In the genomic region with DNA sequence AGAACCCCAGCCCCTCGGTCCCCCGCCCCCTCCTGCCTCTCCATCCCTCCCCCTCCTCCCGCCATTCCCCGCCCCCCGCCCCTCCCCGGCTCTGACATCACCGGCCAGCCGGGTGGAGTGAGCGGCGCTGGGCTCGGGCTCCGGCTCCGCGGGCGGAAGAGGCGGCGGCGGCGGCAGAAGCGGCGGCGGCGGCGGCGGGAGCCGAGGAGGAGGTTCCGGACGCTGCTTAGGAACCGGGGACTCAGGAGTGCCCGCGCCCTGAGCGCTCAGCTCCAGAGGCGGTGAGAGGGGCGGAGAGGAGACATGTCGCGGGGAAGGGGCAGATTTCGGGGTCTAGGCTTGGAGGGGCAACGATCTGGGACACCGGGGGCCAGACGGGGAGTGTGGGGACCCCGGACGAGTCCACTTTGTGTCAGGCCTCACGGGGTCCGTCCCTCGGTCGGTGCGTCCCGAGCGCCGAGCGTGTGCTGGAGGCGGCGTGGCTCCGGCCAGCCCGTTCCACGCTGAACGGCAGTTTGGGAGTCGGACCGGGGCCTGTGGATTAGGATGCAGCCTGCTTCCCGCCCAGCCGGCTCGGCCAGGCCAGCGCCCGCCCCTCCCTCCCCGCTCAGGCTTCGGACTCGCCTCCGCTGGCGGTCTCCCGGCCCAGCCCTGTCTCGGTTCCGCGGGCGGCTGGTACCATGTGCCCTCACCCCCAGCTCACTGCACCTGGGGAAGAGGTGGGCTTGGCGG, we compare ENCODE assay signal across 8 cellular contexts. TPM values are rescaled to one million over a fixed set of nuclear protein-coding genes. Genes with fewer than 3 reads are reported as not detected.
DNase-seq lines count a peak whose midpoint lies in the region; ATAC-seq and TF ChIP-seq lines count a peak whose summit lies in the region.

A gene with protein sequence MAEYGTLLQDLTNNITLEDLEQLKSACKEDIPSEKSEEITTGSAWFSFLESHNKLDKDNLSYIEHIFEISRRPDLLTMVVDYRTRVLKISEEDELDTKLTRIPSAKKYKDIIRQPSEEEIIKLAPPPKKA (plus strand): TSS at position 143 of the 732 bp plus-strand sequence. CDS start 6,161 bp downstream, outside the sequence.

- H3K4me3 ChIP-seq in GM06990 (replicated peaks; ENCODE audit: low read depth, low read length) (peak within 1 kb of the TSS; percentile 99), liver (ENCODE audit: low read depth in 1 of 3, low read length in 3 of 3) (peak within 1 kb of the TSS; percentile 74 to 94 (median 83))

- H3K27ac ChIP-seq in liver (ENCODE audit: low read depth in 1 of 2, low read length in 2 of 2) = peak within 1 kb of the TSS; percentile 88 to 89

- H3K9me3 ChIP-seq in liver (ENCODE audit: control insufficient read depth in 4 of 4, low read length in 3 of 4) = no peaks in the 10 kb centered on the region

- WGBS in liver = 1% methylated on average over 75 of the region's 75 CpGs

- CTCF ChIA-PET in HEK293T (lab: Yijun Ruan, JAX) = interaction anchor here (0.7 to 1.6 kb wide), 3 partner anchors 12 to 104 kb away, joined by 4 to 5 read pairs (median 5); no protein-coding TSS in a partner anchor

- POLR2A ChIA-PET in HEK293T (lab: Yijun Ruan, JAX) = interaction anchor here (1.1 to 1.7 kb wide), 2 partner anchors 12 to 14 kb away, joined by 3 to 7 read pairs; no protein-coding TSS in a partner anchor

- peak within 1 kb of the TSS; percentile 76 to 83 for H3K9ac ChIP-seq in liver (ENCODE audit: low read depth in 1 of 2, low read length in 2 of 2)

- H3K36me3 ChIP-seq in GM06990 (ENCODE audit: control insufficient read depth, insufficient read depth, low read length) (peaks cover 21% of the 10 kb centered on the region), liver (ENCODE audit: control insufficient read depth in 4 of 4, insufficient read depth in 3 of 4, low read depth in 1 of 4, low read length in 3 of 4) (peaks cover 0 to 2% (median 0%) of the 10 kb centered on the region in 4 donors)

- peak; percentile 68 for DNase-seq in GM06990 (ENCODE audit: extremely low read depth, insufficient read length)
- peak; percentile 91 for DNase-seq in HEK293T (ENCODE audit: extremely low spot score)
- DNase-seq in NCI-H2196 (lab: John Stamatoyannopoulos, UW; ENCODE audit: unreplicated experiment) = peak; percentile 61
- DNase-seq in activated CD4-positive, alpha-beta T cell treated with anti-CD3 and anti-CD28 coated beads, Interleukin-2, amount 50 U/mL, for 24 hours (ENCODE audit: low read depth in 1 of 2, low spot score in 1 of 2) = peak; percentile 40 to 63
- DNase-seq in dermis blood vessel endothelial cell = peak; percentile 75
- DNase-seq in stimulated activated CD4-positive, alpha-beta T cell treated with anti-CD3 and anti-CD28 coated beads, Interleukin-4, amount 100 ng/mL, for 1 hour = peak; percentile 74

- no peak for TF ChIP-seq RAD21 in liver (IDR thresholded peaks at IDR 0.05)

- no peak for ATAC-seq in HG03565 (IDR thresholded peaks at IDR 0.05; ENCODE audit: unreplicated experiment)

- H3K27me3 ChIP-seq in GM06990 (replicated peaks; ENCODE audit: control insufficient read depth, insufficient read depth, low read length) (no peaks in the 10 kb centered on the region), liver (ENCODE audit: control insufficient read depth in 4 of 4, insufficient read depth in 4 of 4, low read length in 3 of 4) (no peaks in the 10 kb centered on the region)

- H3K4me1 ChIP-seq in liver (ENCODE audit: control insufficient read depth in 4 of 4, insufficient read depth in 4 of 4, low read length in 3 of 4) = peaks cover 3 to 21% (median 9%) of the 10 kb centered on the region in 4 donors

- TF ChIP-seq CTCF in GM06990 (IDR thresholded peaks at IDR 0.05; ENCODE audit: insufficient read depth, low read length, poor library complexity, severe bottlenecking) (no peak), liver (IDR thresholded peaks at IDR 0.05; ENCODE audit: low read depth, low read length, missing input control) (no peak)

TF ChIP-seq in HEK293T, 16 proteins besides CTCF, POLR2A, EP300 and RAD21:
- TF ChIP-seq FOXK2 (IDR thresholded peaks at IDR 0.05) (no peak), L3MBTL2 (conservative IDR thresholded peaks at IDR 0.05) (peak; percentile 35; the same call in 1 of the 2 replicates), FOXM1 (IDR thresholded peaks at IDR 0.05; ENCODE audit: borderline replicate concordance) (no peak), SUZ12 (IDR thresholded peaks at IDR 0.05) (no peak)

TF ChIP-seq in liver, 16 proteins besides CTCF, POLR2A, EP300 and RAD21:
- TF ChIP-seq HNF4A (conservative IDR thresholded peaks at IDR 0.05) = no peak
- no peak for TF ChIP-seq FOXA1 (IDR thresholded peaks at IDR 0.05)
- no peak for TF ChIP-seq RXRA (IDR thresholded peaks at IDR 0.05)
- no peak for TF ChIP-seq HNF4G (IDR thresholded peaks at IDR 0.05)
- TF ChIP-seq SP1 (IDR thresholded peaks at IDR 0.05) = no peak
- no peak for TF ChIP-seq EGR1 (IDR thresholded peaks at IDR 0.05; ENCODE audit: low read depth in 2 of 2)
- no peak for TF ChIP-seq TAF1 (conservative IDR thresholded peaks at IDR 0.05)
- TF ChIP-seq JUND (IDR thresholded peaks at IDR 0.05) = no peak
- no peak for TF ChIP-seq YY1 (IDR thresholded peaks at IDR 0.05)
TF ChIP-seq in liver: peak in this region for 0.

RNA-seq across cellular contexts. Expression of the gene that starts here (rescaled TPM):
- total RNA-seq in dermis blood vessel endothelial cell (65.2 and 121 TPM in 2 replicates), liver (10 to 100 TPM; 10.3 to 11.9 TPM)
- polyA plus RNA-seq in liver = 10 to 100 TPM in 1 of 2 donors, 1 to 10 TPM in 1; 8.1 to 44.5 TPM
